1 cellular context compared by ENCODE assay signal in the genomic region with DNA sequence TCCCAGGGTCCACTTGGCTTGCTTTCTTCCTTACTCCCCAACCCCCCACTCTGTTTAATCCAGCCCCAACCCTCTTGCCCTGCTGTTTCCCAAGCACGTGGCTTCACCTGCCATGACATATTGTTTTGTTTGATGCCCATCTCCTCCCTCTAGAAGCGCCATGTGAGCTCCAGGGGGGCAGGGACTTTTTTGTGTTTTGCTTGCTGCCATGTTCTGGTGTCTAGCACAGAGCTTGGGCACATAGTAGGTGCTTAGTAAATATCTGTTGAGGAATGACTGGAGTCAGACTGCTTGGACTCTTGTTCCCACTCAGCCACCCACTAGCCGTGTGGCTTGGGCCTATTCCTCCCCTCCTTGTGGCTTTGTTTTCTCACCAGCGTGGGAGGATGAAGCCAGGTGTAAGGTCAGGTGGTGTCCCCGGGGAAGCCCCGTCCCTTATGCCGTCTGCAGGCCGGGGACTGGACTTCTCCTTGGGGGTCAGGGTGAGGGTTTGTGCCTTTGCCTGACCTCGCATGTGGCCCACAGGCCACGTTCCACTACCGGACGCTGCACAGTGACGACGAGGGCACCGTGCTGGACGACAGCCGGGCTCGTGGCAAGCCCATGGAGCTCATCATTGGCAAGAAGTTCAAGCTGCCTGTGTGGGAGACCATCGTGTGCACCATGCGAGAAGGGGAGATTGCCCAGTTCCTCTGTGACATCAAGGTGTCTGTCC.
TF ChIP-seq lines count a peak whose summit lies in the region.

No MANE protein-coding gene starts in this region.

TF ChIP-seq in HCT116, 20 proteins besides CTCF, POLR2A, EP300 and RAD21:
- TF ChIP-seq, protein P1, sequence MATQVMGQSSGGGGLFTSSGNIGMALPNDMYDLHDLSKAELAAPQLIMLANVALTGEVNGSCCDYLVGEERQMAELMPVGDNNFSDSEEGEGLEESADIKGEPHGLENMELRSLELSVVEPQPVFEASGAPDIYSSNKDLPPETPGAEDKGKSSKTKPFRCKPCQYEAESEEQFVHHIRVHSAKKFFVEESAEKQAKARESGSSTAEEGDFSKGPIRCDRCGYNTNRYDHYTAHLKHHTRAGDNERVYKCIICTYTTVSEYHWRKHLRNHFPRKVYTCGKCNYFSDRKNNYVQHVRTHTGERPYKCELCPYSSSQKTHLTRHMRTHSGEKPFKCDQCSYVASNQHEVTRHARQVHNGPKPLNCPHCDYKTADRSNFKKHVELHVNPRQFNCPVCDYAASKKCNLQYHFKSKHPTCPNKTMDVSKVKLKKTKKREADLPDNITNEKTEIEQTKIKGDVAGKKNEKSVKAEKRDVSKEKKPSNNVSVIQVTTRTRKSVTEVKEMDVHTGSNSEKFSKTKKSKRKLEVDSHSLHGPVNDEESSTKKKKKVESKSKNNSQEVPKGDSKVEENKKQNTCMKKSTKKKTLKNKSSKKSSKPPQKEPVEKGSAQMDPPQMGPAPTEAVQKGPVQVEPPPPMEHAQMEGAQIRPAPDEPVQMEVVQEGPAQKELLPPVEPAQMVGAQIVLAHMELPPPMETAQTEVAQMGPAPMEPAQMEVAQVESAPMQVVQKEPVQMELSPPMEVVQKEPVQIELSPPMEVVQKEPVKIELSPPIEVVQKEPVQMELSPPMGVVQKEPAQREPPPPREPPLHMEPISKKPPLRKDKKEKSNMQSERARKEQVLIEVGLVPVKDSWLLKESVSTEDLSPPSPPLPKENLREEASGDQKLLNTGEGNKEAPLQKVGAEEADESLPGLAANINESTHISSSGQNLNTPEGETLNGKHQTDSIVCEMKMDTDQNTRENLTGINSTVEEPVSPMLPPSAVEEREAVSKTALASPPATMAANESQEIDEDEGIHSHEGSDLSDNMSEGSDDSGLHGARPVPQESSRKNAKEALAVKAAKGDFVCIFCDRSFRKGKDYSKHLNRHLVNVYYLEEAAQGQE (IDR thresholded peaks at IDR 0.05; ENCODE audit: low read depth): no peak
- TF ChIP-seq ZNF274 (IDR thresholded peaks at IDR 0.05; ENCODE audit: low read depth, low read length) (no peak), POLR2AphosphoS5 (IDR thresholded peaks at IDR 0.05; ENCODE audit: low read depth, low read length) (no peak), CEBPB (IDR thresholded peaks at IDR 0.05; ENCODE audit: low read depth) (no peak), JUND (IDR thresholded peaks at IDR 0.05) (no peak), EZH2phosphoT487 (IDR thresholded peaks at IDR 0.05; ENCODE audit: borderline replicate concordance) (no peak), ELF1 (IDR thresholded peaks at IDR 0.05; ENCODE audit: borderline replicate concordance, low read depth) (no peak), SRF (IDR thresholded peaks at IDR 0.05; ENCODE audit: low read depth) (no peak), SIN3A (IDR thresholded peaks at IDR 0.05; ENCODE audit: low read depth) (no peak)
